In genomic region chr7:127813991-127814556, GRCh38 we compare ENCODE assay signal across 18 cellular contexts.
"Had no signal": no experiment of that assay in that cellular context is flagged by ENCODE, and none has a peak within 500 bp of the region (broad histone marks: within the 10 kb centered on the region; RNA-seq: fewer than 3 reads in every experiment).

No MANE protein-coding gene starts in this region.

- DNase-seq: activated CD4-positive, alpha-beta T cell treated with anti-CD3 and anti-CD28 coated beads, Interleukin-2, amount 50 U/mL, for 1 hour; activated CD8-positive, alpha-beta memory T cell treated with anti-CD3 and anti-CD28 coated beads for 24 hours; activated naive CD4-positive, alpha-beta T cell; activated naive CD8-positive, alpha-beta T cell treated with anti-CD3 and anti-CD28 coated beads, Interleukin-2, amount 10 ng/mL, durations not matched to agents 7 days and 5 days; anterior cingulate cortex; erythroblast; hippocampal formation; kidney; left ventricle myocardium inferior; mesendoderm; ovary; sigmoid colon; stimulated activated CD4-positive, alpha-beta T cell treated with anti-CD3 and anti-CD28 coated beads, Interleukin-2, amount 100 ng/mL, for 48 hours; T-cell; T-helper 9 cell; tibial artery had no signal

- H3K27me3 Mint-ChIP-seq: activated naive CD8-positive, alpha-beta T cell treated with anti-CD3 and anti-CD28 coated beads, Interleukin-2, amount 10 ng/mL, durations not matched to agents 7 days and 5 days; stimulated activated memory B cell treated with anti-CD40 and anti-IgM and Interleukin-4, amounts not matched to agents 10 μg/mL and 1 μg/mL and 100 μg/mL, for 72 hours; T-cell had no signal

- H3K4me3 ChIP-seq: left ventricle myocardium inferior, ovary, sigmoid colon, tibial artery had no signal

- H3K27ac ChIP-seq: left ventricle myocardium inferior, ovary, sigmoid colon, tibial artery had no signal

- H3K27me3 ChIP-seq: ovary, sigmoid colon, tibial artery had no signal

- H3K4me3 Mint-ChIP-seq: activated naive CD8-positive, alpha-beta T cell treated with anti-CD3 and anti-CD28 coated beads, Interleukin-2, amount 10 ng/mL, durations not matched to agents 7 days and 5 days; stimulated activated memory B cell treated with anti-CD40 and anti-IgM and Interleukin-4, amounts not matched to agents 10 μg/mL and 1 μg/mL and 100 μg/mL, for 72 hours; T-cell had no signal

- H3K9me3 ChIP-seq: left ventricle myocardium inferior, ovary, sigmoid colon, tibial artery had no signal

- H3K9me3 Mint-ChIP-seq: activated naive CD8-positive, alpha-beta T cell treated with anti-CD3 and anti-CD28 coated beads, Interleukin-2, amount 10 ng/mL, durations not matched to agents 7 days and 5 days; stimulated activated memory B cell treated with anti-CD40 and anti-IgM and Interleukin-4, amounts not matched to agents 10 μg/mL and 1 μg/mL and 100 μg/mL, for 72 hours; T-cell had no signal

- ATAC-seq: activated CD4-positive, CD25-positive, alpha-beta regulatory T cell treated with anti-CD3 and anti-CD28 coated beads, Interleukin-2, amount 50 U/mL, for 24 hours; stimulated activated memory B cell treated with anti-CD40 and anti-IgM and Interleukin-4, amounts not matched to agents 10 μg/mL and 1 μg/mL and 100 μg/mL, for 72 hours; T-cell had no signal

- H3K27ac Mint-ChIP-seq: activated naive CD8-positive, alpha-beta T cell treated with anti-CD3 and anti-CD28 coated beads, Interleukin-2, amount 10 ng/mL, durations not matched to agents 7 days and 5 days; T-cell had no signal

- H3K36me3 ChIP-seq: left ventricle myocardium inferior, ovary had no signal
